35 cellular contexts compared by ENCODE assay signal in genomic region chr1:203470240-203470639, GRCh38. TPM values are rescaled to one million over a fixed set of nuclear protein-coding genes. Genes with fewer than 3 reads are reported as not detected.
"Had no signal": no experiment of that assay in that cellular context is flagged by ENCODE, and none has a peak within 500 bp of the region (broad histone marks: within the 10 kb centered on the region; RNA-seq: fewer than 3 reads in every experiment).

No MANE protein-coding gene starts in this region.

- H3K4me2 ChIP-seq: smooth muscle cell had no signal

- H3K27ac Mint-ChIP-seq: endodermal cell had no signal

- H3K27ac ChIP-seq: epithelial cell of prostate, gastrocnemius medialis, parathyroid adenoma, prostate gland, right atrium auricular region, stomach, thyroid gland, upper lobe of left lung had no signal

- H3K9ac ChIP-seq: parathyroid adenoma had no signal

- H2AFZ ChIP-seq: parathyroid adenoma had no signal

- H3K36me3 ChIP-seq: gastrocnemius medialis, prostate gland, right atrium auricular region, stomach, thyroid gland, upper lobe of left lung, uterus had no signal

- H3K9me3 ChIP-seq: gastrocnemius medialis, prostate gland, right atrium auricular region, stomach, thyroid gland, upper lobe of left lung, uterus had no signal

- DNase-seq: central memory CD4-positive, alpha-beta T cell; effector CD8-positive, alpha-beta T cell; endodermal cell; foreskin fibroblast; gastrocnemius medialis; head of caudate nucleus; mesenchymal stem cell; midbrain; naive thymus-derived CD4-positive, alpha-beta T cell; stimulated activated CD4-positive, alpha-beta T cell treated with anti-CD3 and anti-CD28 coated beads, Interleukin-12 subunit alpha, Interleukin-12 subunit beta, amount 100 ng/mL, for 4 hours; stimulated activated CD4-positive, alpha-beta T cell treated with anti-CD3 and anti-CD28 coated beads, Interleukin-1b, Interleukin-23, amount 100 ng/mL, for 48 hours; stimulated activated CD4-positive, alpha-beta T cell treated with anti-CD3 and anti-CD28 coated beads, Interleukin-4, amount 100 ng/mL, for 1 hour; stimulated activated CD8-positive, alpha-beta memory T cell treated with anti-CD3 and anti-CD28 coated beads, Interleukin-4, amount 100 ng/mL, for 48 hours; stimulated activated naive CD4-positive, alpha-beta T cell treated with Interleukin-2 at 50 U/mL for 16 hours; stomach; thyroid gland; upper lobe of left lung; uterus had no signal

- H3K36me3 Mint-ChIP-seq: naive thymus-derived CD4-positive, alpha-beta T cell had no signal

- ATAC-seq: esophagus mucosa; gastrocnemius medialis; naive thymus-derived CD4-positive, alpha-beta T cell had no signal

- H3K4me1 ChIP-seq: parathyroid adenoma had no signal

- H3K79me2 ChIP-seq: parathyroid adenoma had no signal

- H3K4me3 ChIP-seq: gastrocnemius medialis, prostate gland, right atrium auricular region, smooth muscle cell, stomach, thyroid gland, upper lobe of left lung, uterus had no signal

- FAIRE-seq: colon, keratinocyte had no signal

- H3K27me3 ChIP-seq: gastrocnemius medialis, right atrium auricular region, stomach, thyroid gland, upper lobe of left lung, uterus had no signal

- H3K9me3 Mint-ChIP-seq: endodermal cell; naive thymus-derived CD4-positive, alpha-beta T cell had no signal

- H3K4me3 Mint-ChIP-seq: endodermal cell; naive thymus-derived CD4-positive, alpha-beta T cell had no signal

RNA-seq across cellular contexts. Expression of gene PRELP, which starts 5.4 kb away (rescaled TPM):
- total RNA-seq: glomerular endothelial cell; lung microvascular endothelial cell; naive thymus-derived CD4-positive, alpha-beta T cell had no signal
- polyA plus RNA-seq: naive thymus-derived CD4-positive, alpha-beta T cell; neural cell had no signal

RNA-seq across cellular contexts. Expression of gene OPTC, which starts 23.7 kb away (rescaled TPM):
- total RNA-seq: cerebellum; esophagus mucosa; gastrocnemius medialis; glomerular endothelial cell; lower leg skin; lung microvascular endothelial cell; mucosa of gallbladder; naive thymus-derived CD4-positive, alpha-beta T cell; osteoblast; prostate gland; right atrium auricular region; smooth muscle cell; stomach; subcutaneous adipose tissue; temporal lobe; thyroid gland; upper lobe of left lung; uterus had no signal
- polyA plus RNA-seq: keratinocyte; naive thymus-derived CD4-positive, alpha-beta T cell; neural cell; stomach had no signal
